18 cellular contexts compared by ENCODE assay signal in the genomic region with DNA sequence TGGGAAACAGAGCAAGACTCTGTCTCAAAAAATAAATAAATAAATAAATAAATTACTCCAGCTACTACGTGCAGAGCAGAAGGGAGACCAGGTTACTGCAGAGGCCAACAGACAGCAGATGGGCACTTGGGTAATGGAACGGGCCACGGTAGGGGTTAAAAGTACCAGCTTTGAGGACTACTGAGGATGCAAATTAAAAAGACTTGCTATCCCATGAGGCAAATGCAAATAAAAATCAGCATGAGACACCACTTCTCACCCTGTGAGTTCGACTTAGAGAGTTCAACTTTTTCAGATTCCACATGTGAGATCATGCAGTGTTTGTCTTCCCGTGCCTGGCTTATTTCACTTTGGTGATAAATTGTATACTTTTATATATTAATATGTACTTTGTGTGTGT. TPM values are rescaled to one million over a fixed set of nuclear protein-coding genes. Genes with fewer than 3 reads are reported as not detected.
DNase-seq lines count a peak whose midpoint lies in the region; TF ChIP-seq lines count a peak whose summit lies in the region.
"Had no signal": no experiment of that assay in that cellular context is flagged by ENCODE, and none has a peak within 500 bp of the region (broad histone marks: within the 10 kb centered on the region; RNA-seq: fewer than 3 reads in every experiment).

No MANE protein-coding gene starts in this region.

- DNase-seq in NCI-H524 treated with DMSO at 0.1 percent for 48 hours (lab: John Stamatoyannopoulos, UW): peak; percentile 73
- peak; percentile 29 for DNase-seq in astrocyte of the spinal cord (ENCODE audit: low read depth, low spot score)
- DNase-seq in transverse colon: no peak
- DNase-seq in tibial artery: no peak
- DNase-seq in BE2C: no peak
- DNase-seq in NCI-H1105 (lab: John Stamatoyannopoulos, UW): no peak
- DNase-seq: ACHN; Caco-2; CD4-positive, CD25-positive, alpha-beta regulatory T cell; DMS53; NCI-H187 treated with DMSO at 0.1 percent for 48 hours; NCI-H345; NCI-H774; PC-3; SJCRH30 had no signal

- 72 to 80% methylated on average over 5 of the region's 5 CpGs for WGBS in transverse colon (ENCODE audit: low coverage in 1 of 2), 2 donors

- peak overlapping the region; percentile 65 for H3K4me2 ChIP-seq in DOHH2 (ENCODE audit: low read length)

- no peaks in the 10 kb centered on the region for H3K27me3 ChIP-seq in DOHH2 (ENCODE audit: control insufficient read depth, low read length)
- H3K27me3 ChIP-seq in transverse colon: no peaks in the 10 kb centered on the region
- H3K27me3 ChIP-seq in tibial artery: no peaks in the 10 kb centered on the region
- no peaks in the 10 kb centered on the region for H3K27me3 ChIP-seq in BE2C
- H3K27me3 ChIP-seq: SJCRH30 had no signal

- peaks cover 40% of the 10 kb centered on the region for H3F3A ChIP-seq in DOHH2 (ENCODE audit: control insufficient read depth, insufficient read depth)

- H3K79me2 ChIP-seq in DOHH2 (ENCODE audit: control insufficient read depth, low read length): peaks cover 98% of the 10 kb centered on the region

- in situ Hi-C loops in astrocyte of the spinal cord (cut with HindIII; ENCODE audit: low sequenced_read_pairs): no loop called here
- in situ Hi-C loops in transverse colon (cut with MboI; ENCODE audit: low pct_ligation_motif_present in 1 of 4, low pct_unique_long_range_greater_than_20kb in 1 of 4, low sequenced_read_pairs in 3 of 4): no loop called here

- H4K20me1 ChIP-seq in DOHH2 (ENCODE audit: control insufficient read depth, insufficient read depth, low read depth, low read length): peaks cover 35% of the 10 kb centered on the region

- TF ChIP-seq CTCF in DOHH2 (IDR thresholded peaks at IDR 0.05; ENCODE audit: low read depth, low read length, poor library complexity, severe bottlenecking) (no peak), astrocyte of the spinal cord (IDR thresholded peaks at IDR 0.05; ENCODE audit: low read depth, low read length) (no peak), transverse colon (IDR thresholded peaks at IDR 0.05) (no peak), tibial artery (IDR thresholded peaks at IDR 0.05) (no peak), BE2C (IDR thresholded peaks at IDR 0.05; ENCODE audit: low read depth, low read length) (no peak)

- H3K27ac ChIP-seq in DOHH2 (ENCODE audit: low read depth, low read length) (peak overlapping the region; percentile 76), transverse colon (peak overlapping the region in 3 of 4 donors; percentile 2 to 44 (median 8)), tibial artery (no peak overlapping the region)
- H3K27ac ChIP-seq: SJCRH30 had no signal

- H3K4me1 ChIP-seq in DOHH2 (ENCODE audit: control insufficient read depth, low read length) (peaks cover 82% of the 10 kb centered on the region), transverse colon (peaks cover 8 to 25% (median 14%) of the 10 kb centered on the region in 4 donors), tibial artery (peaks cover 0 to 4% (median 0%) of the 10 kb centered on the region in 4 donors), BE2C (no peaks in the 10 kb centered on the region)
- H3K4me1 ChIP-seq: Caco-2, SJCRH30 had no signal

- intact Hi-C loops in transverse colon (cut with DNase I; ENCODE audit: low total_unique reads) (no loop called here), tibial artery (cut with DNase I; ENCODE audit: low total_unique reads) (no loop called here)

- peaks cover 91% of the 10 kb centered on the region for H3K36me3 ChIP-seq in DOHH2 (ENCODE audit: control insufficient read depth, low read length)
- H3K36me3 ChIP-seq in transverse colon: no peaks in the 10 kb centered on the region
- H3K36me3 ChIP-seq in tibial artery: no peaks in the 10 kb centered on the region
- H3K36me3 ChIP-seq in BE2C: no peaks in the 10 kb centered on the region
- H3K36me3 ChIP-seq: SJCRH30 had no signal

- no peak for TF ChIP-seq EP300 in transverse colon (IDR thresholded peaks at IDR 0.05; ENCODE audit: low read depth)

- H3K4me3 ChIP-seq in DOHH2 (ENCODE audit: low read length): peak overlapping the region; percentile 55
- no peak overlapping the region for H3K4me3 ChIP-seq in astrocyte of the spinal cord (ENCODE audit: low read depth, low read length)
- no peak overlapping the region for H3K4me3 ChIP-seq in transverse colon
- H3K4me3 ChIP-seq in tibial artery: no peak overlapping the region
- H3K4me3 ChIP-seq in BE2C (ENCODE audit: low read depth, low read length): no peak overlapping the region
- H3K4me3 ChIP-seq: K562, SJCRH30 had no signal

- H3K9me3 ChIP-seq in DOHH2 (ENCODE audit: control insufficient read depth, insufficient read depth, low read length) (no peaks in the 10 kb centered on the region), transverse colon (no peaks in the 10 kb centered on the region), tibial artery (no peaks in the 10 kb centered on the region), BE2C (no peaks in the 10 kb centered on the region)
- H3K9me3 ChIP-seq: Caco-2, SJCRH30 had no signal

- TF ChIP-seq POLR2A in transverse colon (IDR thresholded peaks at IDR 0.05): no peak

- no peaks in the 10 kb centered on the region for H3K9me2 ChIP-seq in DOHH2 (replicated peaks; ENCODE audit: control insufficient read depth, low read length)

RNA-seq across cellular contexts. Expression of a gene that starts 6.6 kb away (rescaled TPM):
- total RNA-seq in transverse colon: 10 to 100 TPM in 2 of 4 donors, 1 to 10 TPM in 2; 5.9 to 21.3 (median 13.3) TPM
- polyA plus RNA-seq in BE2C (2012; ENCODE audit: insufficient read depth, insufficient read length, low read depth): not detected
- total RNA-seq: K562, PC-3, SJCRH30 had no signal

RNA-seq across cellular contexts. Expression of a gene that starts 36.6 kb away (rescaled TPM):
- total RNA-seq in transverse colon: not detected
- not detected for polyA plus RNA-seq in BE2C (2012; ENCODE audit: insufficient read depth, insufficient read length, low read depth)
- total RNA-seq: Caco-2; CD4-positive, CD25-positive, alpha-beta regulatory T cell; H4; K562; PC-3; SJCRH30 had no signal
- polyA plus RNA-seq: CD4-positive, CD25-positive, alpha-beta regulatory T cell; K562 had no signal

Comparison
In these comparisons a context has a peak if more than half of its experiments do, and no peak if none do; other contexts are left out.
1. H3K27ac ChIP-seq: peak in DOHH2 (single experiment) and transverse colon (3 of 4); none in tibial artery (0 of 2).
2. DNase-seq: peak in NCI-H524 treated with DMSO at 0.1 percent for 48 hours (single experiment) and astrocyte of the spinal cord (single experiment); none in transverse colon (single experiment), tibial artery (0 of 2), BE2C (single experiment) and NCI-H1105 (single experiment).